Comparison of ENCODE assay signal across 1 cellular context in genomic region chr4:184402740-184403383, GRCh38.
TF ChIP-seq lines count a peak whose summit lies in the region.

No MANE protein-coding gene starts in this region.

TF ChIP-seq in K562, 482 proteins besides CTCF, POLR2A, EP300 and RAD21 (continued from another document):
- TF ChIP-seq CHD7 (IDR thresholded peaks at IDR 0.05; ENCODE audit: low read depth, low read length) = peak; percentile 90
